30 cellular contexts compared by ENCODE assay signal in genomic region chr16:24279982-24280381, GRCh38. TPM values are rescaled to one million over a fixed set of nuclear protein-coding genes. Genes with fewer than 3 reads are reported as not detected.
"Had no signal": no experiment of that assay in that cellular context is flagged by ENCODE, and none has a peak within 500 bp of the region (broad histone marks: within the 10 kb centered on the region; RNA-seq: fewer than 3 reads in every experiment).

No MANE protein-coding gene starts in this region.

- H3K4me3 ChIP-seq: stomach, suprapubic skin, testis, thoracic aorta, thyroid gland, tibial artery, tibial nerve, transverse colon, upper lobe of left lung, upper lobe of right lung, uterus, vagina had no signal

- H3K9me3 Mint-ChIP-seq: stimulated activated effector memory CD8-positive, alpha-beta T cell treated with anti-CD3 and anti-CD28 coated beads, Interleukin-12 subunit alpha, Interleukin-12 subunit beta, amount 100 ng/mL, for 72 hours; stimulated activated naive CD8-positive, alpha-beta T cell treated with anti-CD3 and anti-CD28 coated beads, Interleukin-15, amount 100 ng/mL, for 72 hours; stimulated activated naive CD8-positive, alpha-beta T cell treated with anti-CD3 and anti-CD28 coated beads, Interleukin-15, Interleukin-2, amounts not matched to agents 100 ng/mL and 50 ng/mL, for 24 hours; type B pancreatic cell had no signal

- ATAC-seq: stimulated activated effector memory CD8-positive, alpha-beta T cell treated with anti-CD3 and anti-CD28 coated beads, Interleukin-12 subunit alpha, Interleukin-12 subunit beta, amount 100 ng/mL, for 72 hours; stimulated activated naive CD8-positive, alpha-beta T cell treated with anti-CD3 and anti-CD28 coated beads, Interleukin-15, amount 100 ng/mL, for 72 hours; stimulated activated naive CD8-positive, alpha-beta T cell treated with anti-CD3 and anti-CD28 coated beads, Interleukin-15, Interleukin-2, amounts not matched to agents 100 U/mL and 50 U/mL, for 24 hours; upper lobe of right lung had no signal

- H3K4me3 Mint-ChIP-seq: stimulated activated effector memory CD8-positive, alpha-beta T cell treated with anti-CD3 and anti-CD28 coated beads, Interleukin-12 subunit alpha, Interleukin-12 subunit beta, amount 100 ng/mL, for 72 hours; stimulated activated naive CD8-positive, alpha-beta T cell treated with anti-CD3 and anti-CD28 coated beads, Interleukin-15, amount 100 ng/mL, for 72 hours; stimulated activated naive CD8-positive, alpha-beta T cell treated with anti-CD3 and anti-CD28 coated beads, Interleukin-15, Interleukin-2, amounts not matched to agents 100 ng/mL and 50 ng/mL, for 24 hours; type B pancreatic cell had no signal

- H3K27ac Mint-ChIP-seq: stimulated activated effector memory CD8-positive, alpha-beta T cell treated with anti-CD3 and anti-CD28 coated beads, Interleukin-12 subunit alpha, Interleukin-12 subunit beta, amount 100 ng/mL, for 72 hours; stimulated activated naive CD8-positive, alpha-beta T cell treated with anti-CD3 and anti-CD28 coated beads, Interleukin-15, amount 100 ng/mL, for 72 hours; stimulated activated naive CD8-positive, alpha-beta T cell treated with anti-CD3 and anti-CD28 coated beads, Interleukin-15, Interleukin-2, amounts not matched to agents 100 ng/mL and 50 ng/mL, for 24 hours; type B pancreatic cell had no signal

- H3K36me3 ChIP-seq: stomach, suprapubic skin, thoracic aorta, thyroid gland, tibial artery, tibial nerve, transverse colon, upper lobe of left lung, upper lobe of right lung, uterus, vagina had no signal

- H3K27me3 ChIP-seq: suprapubic skin, testis, thyroid gland, tibial artery, tibial nerve, transverse colon, upper lobe of left lung, uterus, vagina had no signal

- DNase-seq: stimulated activated CD4-positive, alpha-beta T cell treated with anti-CD3 and anti-CD28 coated beads, Interleukin-2, amount 100 ng/mL, for 24 hours; stimulated activated CD4-positive, alpha-beta T cell treated with anti-CD3 and anti-CD28 coated beads, Interleukin-2, amount 100 ng/mL, for 48 hours; stimulated activated CD4-positive, alpha-beta T cell treated with anti-CD3 and anti-CD28 coated beads, Interleukin-4, amount 100 ng/mL, for 1 hour; stimulated activated CD4-positive, alpha-beta T cell treated with anti-CD3 and anti-CD28 coated beads, Interleukin-4, amount 100 ng/mL, for 24 hours; stimulated activated CD4-positive, alpha-beta T cell treated with anti-CD3 and anti-CD28 coated beads, Interleukin-4, amount 100 ng/mL, for 4 hours; stimulated activated CD8-positive, alpha-beta memory T cell treated with anti-CD3 and anti-CD28 coated beads, Interleukin-4, amount 100 ng/mL, for 48 hours; stimulated activated naive CD4-positive, alpha-beta T cell; stimulated activated naive CD4-positive, alpha-beta T cell treated with Interleukin-2 at 50 U/mL for 16 hours; stimulated activated naive CD8-positive, alpha-beta T cell treated with anti-CD3 and anti-CD28 coated beads, Interleukin-15, amount 100 ng/mL, for 72 hours; stimulated activated naive CD8-positive, alpha-beta T cell treated with anti-CD3 and anti-CD28 coated beads, Interleukin-15, Interleukin-2, amounts not matched to agents 100 U/mL and 50 U/mL, for 24 hours; stomach; substantia nigra; testis; thyroid gland; tibial artery; transverse colon; trophoblast cell; upper lobe of left lung; upper lobe of right lung; uterus had no signal

- H3K27ac ChIP-seq: stomach, suprapubic skin, testis, thoracic aorta, thyroid gland, tibial artery, tibial nerve, transverse colon, upper lobe of left lung, upper lobe of right lung, uterus, vagina had no signal

- H3K36me3 Mint-ChIP-seq: stimulated activated effector memory CD8-positive, alpha-beta T cell treated with anti-CD3 and anti-CD28 coated beads, Interleukin-12 subunit alpha, Interleukin-12 subunit beta, amount 100 ng/mL, for 72 hours; type B pancreatic cell had no signal

- H3K9me3 ChIP-seq: stomach, testis, thoracic aorta, thyroid gland, tibial artery, tibial nerve, transverse colon, upper lobe of left lung, upper lobe of right lung, uterus, vagina had no signal

- H3K4me1 ChIP-seq: stomach, suprapubic skin, testis, thyroid gland, tibial artery, tibial nerve, transverse colon, upper lobe of left lung, upper lobe of right lung, uterus, vagina had no signal

- H3K4me1 Mint-ChIP-seq: stimulated activated effector memory CD8-positive, alpha-beta T cell treated with anti-CD3 and anti-CD28 coated beads, Interleukin-12 subunit alpha, Interleukin-12 subunit beta, amount 100 ng/mL, for 72 hours; stimulated activated naive CD8-positive, alpha-beta T cell treated with anti-CD3 and anti-CD28 coated beads, Interleukin-15, amount 100 ng/mL, for 72 hours had no signal

RNA-seq across cellular contexts. Expression of gene CACNG3, which starts 23.8 kb away (rescaled TPM):
- total RNA-seq: stomach, subcutaneous adipose tissue, suprapubic skin, thoracic aorta, thyroid gland, tibial nerve, transverse colon, upper lobe of left lung, upper lobe of right lung, ureter, urinary bladder, uterus, vagina had no signal
- polyA plus RNA-seq: stomach, urinary bladder had no signal
